In the genomic region with DNA sequence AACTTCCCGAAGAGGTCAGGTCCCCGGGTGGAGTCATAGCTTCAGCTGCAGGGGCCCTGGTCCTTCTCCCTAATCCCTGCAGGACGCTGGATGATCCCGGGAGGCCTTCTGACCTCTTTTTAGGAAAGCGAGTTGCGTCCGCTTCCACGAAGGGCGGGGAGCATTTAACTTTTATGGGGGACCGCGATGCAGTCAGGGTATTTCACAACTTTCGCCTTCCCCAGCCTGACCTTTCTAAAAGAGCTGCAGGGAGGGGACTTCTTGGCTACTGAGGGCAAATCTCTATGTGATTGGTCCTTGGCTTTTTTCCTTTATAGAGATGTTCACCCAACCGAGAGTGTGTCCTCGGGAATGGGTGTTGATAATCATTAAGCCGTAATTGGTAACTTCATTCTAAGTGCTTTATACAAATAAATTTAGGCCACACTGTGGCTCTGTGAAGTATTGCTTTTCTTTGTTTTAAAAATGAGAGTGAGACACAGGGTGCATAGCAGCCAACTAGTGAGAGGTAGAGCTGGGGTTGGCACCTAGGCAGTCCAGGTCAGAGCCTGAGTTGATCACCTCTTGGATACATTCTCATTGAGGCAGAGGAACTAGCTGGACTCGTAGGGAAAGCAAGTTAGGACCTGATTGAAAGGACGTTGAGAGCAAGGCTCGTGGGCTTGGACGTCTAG, we compare ENCODE assay signal across 8 cellular contexts. TPM values are rescaled to one million over a fixed set of nuclear protein-coding genes. Genes with fewer than 3 reads are reported as not detected.
A peak's percentile ranks its signal among the peaks of the same experiment; 100 is the strongest.
DNase-seq lines count a peak whose midpoint lies in the region; ATAC-seq, FAIRE-seq and TF ChIP-seq lines count a peak whose summit lies in the region.

No MANE protein-coding gene starts in this region.

- H3K4me1 ChIP-seq in astrocyte (ENCODE audit: insufficient read depth, low read length) = peaks cover 8% of the 10 kb centered on the region

- no peak overlapping the region for H3K27ac Mint-ChIP-seq in astrocyte (ENCODE audit: unreplicated experiment)

- TF ChIP-seq CTCF in astrocyte (IDR thresholded peaks at IDR 0.05; ENCODE audit: insufficient read depth, low read depth, low read length) = no peak

- H3K4me3 ChIP-seq in astrocyte (ENCODE audit: insufficient read depth, low read depth, low read length) = peak overlapping the region; percentile 88

- no peaks in the 10 kb centered on the region for H4K20me1 ChIP-seq in astrocyte (ENCODE audit: insufficient read depth, low read length)

- peaks cover 1% of the 10 kb centered on the region for H3K9me3 ChIP-seq in astrocyte (ENCODE audit: insufficient read depth, low read depth, low read length)

- DNase-seq in DMS114 treated with DMSO at 0.1 percent for 48 hours (lab: John Stamatoyannopoulos, UW; ENCODE audit: unreplicated experiment) (peak; percentile 5), MV-4-11 (lab: John Stamatoyannopoulos, UW) (peak; percentile 92), astrocyte (ENCODE audit: low read depth) (no peak), iPS-NIHi11 (ENCODE audit: low spot score) (peak; percentile 12), superior temporal gyrus (ENCODE audit: extremely low spot score) (no peak)
- peak; percentile 34 for DNase-seq in stimulated activated CD8-positive, alpha-beta memory T cell treated with anti-CD3 and anti-CD28 coated beads, Interleukin-4, amount 100 ng/mL, for 48 hours

- H3K4me1 Mint-ChIP-seq in astrocyte (ENCODE audit: low read depth, unreplicated experiment) = peaks cover 5% of the 10 kb centered on the region

- peak overlapping the region; percentile 95 for H3K4me2 ChIP-seq in astrocyte (ENCODE audit: low read length)

- ATAC-seq in GM21526 (IDR thresholded peaks at IDR 0.05; ENCODE audit: low FRiP score, unreplicated experiment) (peak; percentile 19), GM21529 (IDR thresholded peaks at IDR 0.05; ENCODE audit: unreplicated experiment) (no peak)

- no peak for FAIRE-seq in astrocyte (lab: Jason Lieb, UNC)

- peak overlapping the region; percentile 83 for H3K9ac ChIP-seq in astrocyte (ENCODE audit: low read length)

- peaks cover 16% of the 10 kb centered on the region for H3K79me2 ChIP-seq in astrocyte (ENCODE audit: insufficient read depth, low read length)

- peak overlapping the region; percentile 100 for H3K4me3 Mint-ChIP-seq in astrocyte (ENCODE audit: unreplicated experiment)

- no peak overlapping the region for H3K27ac ChIP-seq in astrocyte (ENCODE audit: low read depth, low read length)

- no peaks in the 10 kb centered on the region for H3K27me3 Mint-ChIP-seq in astrocyte (ENCODE audit: low read depth, unreplicated experiment)

- H3K9me3 Mint-ChIP-seq in astrocyte (ENCODE audit: unreplicated experiment) = peaks cover 3% of the 10 kb centered on the region

- H2AFZ ChIP-seq in astrocyte (ENCODE audit: low read depth, low read length) = peak overlapping the region; percentile 95

- peaks cover 18% of the 10 kb centered on the region for H3K36me3 Mint-ChIP-seq in astrocyte (ENCODE audit: low read depth, unreplicated experiment)

- H3K27me3 ChIP-seq in astrocyte (ENCODE audit: insufficient read depth, low read length) = no peaks in the 10 kb centered on the region

- H3K36me3 ChIP-seq in astrocyte (ENCODE audit: insufficient read depth, low read length) = peaks cover 10% of the 10 kb centered on the region

RNA-seq across cellular contexts. Expression of a gene that starts 0.8 kb away (rescaled TPM):
- total RNA-seq in astrocyte = 2.1 and 2.7 TPM in 2 replicates

RNA-seq across cellular contexts. Expression of a gene that starts 19.6 kb away (rescaled TPM):
- 6.2 and 6.5 TPM in 2 replicates for total RNA-seq in astrocyte

RNA-seq across cellular contexts. Expression of a gene that starts 21.6 kb away (rescaled TPM):
- 4.0 and 5.5 TPM in 2 replicates for total RNA-seq in astrocyte

RNA-seq across cellular contexts. Expression of a gene that starts 48.2 kb away (rescaled TPM):
- total RNA-seq in astrocyte = 3.5 and 4.1 TPM in 2 replicates

RNA-seq across cellular contexts. Expression of a gene that starts 52.6 kb away (rescaled TPM):
- 6.0 and 6.6 TPM in 2 replicates for total RNA-seq in astrocyte

Comparison
In these comparisons a context has a peak if more than half of its experiments do, and no peak if none do; other contexts are left out.
1. DNase-seq: peak in DMS114 treated with DMSO at 0.1 percent for 48 hours (single experiment), MV-4-11 (single experiment), iPS-NIHi11 (single experiment) and stimulated activated CD8-positive, alpha-beta memory T cell treated with anti-CD3 and anti-CD28 coated beads, Interleukin-4, amount 100 ng/mL, for 48 hours (single experiment); none in astrocyte (single experiment) and superior temporal gyrus (single experiment).